In genomic region chr1:2289607-2290006, GRCh38 we compare ENCODE assay signal across 8 cellular contexts.
DNase-seq lines count a peak whose midpoint lies in the region; ATAC-seq and TF ChIP-seq lines count a peak whose summit lies in the region.

No MANE protein-coding gene starts in this region.

- H3K9me3 ChIP-seq in GM23248 (ENCODE audit: low read depth): no peaks in the 10 kb centered on the region
- H3K9me3 ChIP-seq in skeletal muscle satellite cell (replicated peaks; ENCODE audit: low read length): no peaks in the 10 kb centered on the region

- H2AFZ ChIP-seq in GM23248: no peak overlapping the region

- no peaks in the 10 kb centered on the region for H3K27me3 Mint-ChIP-seq in WTC11 (ENCODE audit: low read depth)
- H3K27me3 Mint-ChIP-seq in endothelial cell (ENCODE audit: unreplicated experiment): peaks cover 6% of the 10 kb centered on the region

- H3K79me2 ChIP-seq in GM23248 (ENCODE audit: insufficient read depth): peaks cover 96% of the 10 kb centered on the region

- CTCF ChIA-PET in WTC11 (lab: Charles Lee): interaction anchor here (0.7 to 2.5 kb wide), 5 partner anchors 17 to 95 kb away, joined by 3 to 11 read pairs (median 3); partner anchors contain the start of gene FAAP20

- H3K9me3 Mint-ChIP-seq in WTC11 (no peaks in the 10 kb centered on the region), endothelial cell (ENCODE audit: unreplicated experiment) (no peaks in the 10 kb centered on the region)

- 0 out of 2 replicates have a peak overlapping the region, but pooled peaks have one; percentile 68 for H3K9ac ChIP-seq in GM23248
- H3K9ac ChIP-seq in skeletal muscle satellite cell (ENCODE audit: low read depth, low read length): peak overlapping the region; percentile 65

- H4K20me1 ChIP-seq in GM23248 (ENCODE audit: insufficient read depth): no peaks in the 10 kb centered on the region

- 62 to 71% methylated on average over 7 to 9 of the region's 9 CpGs for WGBS in GM23248 (ENCODE audit: low coverage in 1 of 2, low lambda C conversion rate in 2 of 2, missing lambda C conversion rate in 2 of 2), 2 experiments

- no peak for ATAC-seq in WTC11
- ATAC-seq in GM21529 (IDR thresholded peaks at IDR 0.05; ENCODE audit: unreplicated experiment): no peak
- no peak for ATAC-seq in HG03025 (IDR thresholded peaks at IDR 0.05; ENCODE audit: low FRiP score, unreplicated experiment)

- in situ Hi-C loops in GM23248 (cut with MboI): no loop called here

- H3K36me3 Mint-ChIP-seq in WTC11: no peaks in the 10 kb centered on the region
- H3K36me3 Mint-ChIP-seq in endothelial cell (ENCODE audit: low read depth, unreplicated experiment): peaks cover 4% of the 10 kb centered on the region

- TF ChIP-seq CTCF in WTC11 (IDR thresholded peaks at IDR 0.05) (no peak), endothelial cell (IDR thresholded peaks at IDR 0.05; ENCODE audit: unreplicated experiment) (no peak)

- H3K4me1 ChIP-seq in GM23248 (ENCODE audit: insufficient read depth) (peaks cover 46% of the 10 kb centered on the region), skeletal muscle satellite cell (ENCODE audit: control insufficient read depth, insufficient read depth, low read length) (peaks cover 59% of the 10 kb centered on the region)

- H3K27ac Mint-ChIP-seq in WTC11: peak overlapping the region; percentile 95
- peak overlapping the region; percentile 68 for H3K27ac Mint-ChIP-seq in endothelial cell (ENCODE audit: unreplicated experiment)

- H3K4me3 ChIP-seq in GM23248 (no peak overlapping the region), skeletal muscle satellite cell (ENCODE audit: low read length) (peak overlapping the region; percentile 27)

- peaks cover 14% of the 10 kb centered on the region for H3F3A ChIP-seq in GM23248 (ENCODE audit: insufficient read depth)

- POLR2A ChIA-PET in WTC11 (lab: Charles Lee): no interaction called here

- H3K9me2 ChIP-seq in GM23248 (ENCODE audit: insufficient read depth): no peaks in the 10 kb centered on the region

- H3K4me1 Mint-ChIP-seq in WTC11 (peaks cover 47% of the 10 kb centered on the region), endothelial cell (ENCODE audit: unreplicated experiment) (peaks cover 23% of the 10 kb centered on the region)

- peak; percentile 34 for DNase-seq in GM23248
- DNase-seq in WTC11 (ENCODE audit: low spot score): no peak
- no peak for DNase-seq in endothelial cell (ENCODE audit: low spot score)
- no peak for DNase-seq in Ammon's horn (ENCODE audit: low spot score)
- no peak for DNase-seq in activated gamma-delta T cell (lab: John Stamatoyannopoulos, UW)

- H3K4me3 Mint-ChIP-seq in WTC11 (no peak overlapping the region), endothelial cell (ENCODE audit: unreplicated experiment) (no peak overlapping the region)

- H3K27ac ChIP-seq in GM23248: peak overlapping the region; percentile 63

- no peaks in the 10 kb centered on the region for H3K36me3 ChIP-seq in GM23248 (ENCODE audit: low read depth)
- H3K36me3 ChIP-seq in skeletal muscle satellite cell (ENCODE audit: insufficient read depth, low read length): peaks cover under 1% of the 10 kb centered on the region

- H3K27me3 ChIP-seq in GM23248 (replicated peaks; ENCODE audit: insufficient read depth) (no peaks in the 10 kb centered on the region), skeletal muscle satellite cell (ENCODE audit: control insufficient read depth, insufficient read depth, low read length) (no peaks in the 10 kb centered on the region)

- H3K4me2 ChIP-seq in GM23248 (ENCODE audit: unreplicated experiment) (peak overlapping the region; percentile 76), skeletal muscle satellite cell (ENCODE audit: low read length) (peak overlapping the region; percentile 73)

TF ChIP-seq in WTC11, 78 proteins besides CTCF, POLR2A, EP300 and RAD21:
- TF ChIP-seq SOX15 (CRISPR knock-in tag; IDR thresholded peaks at IDR 0.05) (no peak), STAT6 (CRISPR knock-in tag; conservative IDR thresholded peaks at IDR 0.05; ENCODE audit: low read depth) (no peak), RORB (CRISPR knock-in tag; IDR thresholded peaks at IDR 0.05) (no peak), MXD4 (CRISPR knock-in tag; IDR thresholded peaks at IDR 0.05; ENCODE audit: borderline replicate concordance) (no peak), PREB (CRISPR knock-in tag; IDR thresholded peaks at IDR 0.05; ENCODE audit: borderline replicate concordance) (no peak), USF1 (CRISPR knock-in tag; IDR thresholded peaks at IDR 0.05) (no peak)
- TF ChIP-seq, protein P1, sequence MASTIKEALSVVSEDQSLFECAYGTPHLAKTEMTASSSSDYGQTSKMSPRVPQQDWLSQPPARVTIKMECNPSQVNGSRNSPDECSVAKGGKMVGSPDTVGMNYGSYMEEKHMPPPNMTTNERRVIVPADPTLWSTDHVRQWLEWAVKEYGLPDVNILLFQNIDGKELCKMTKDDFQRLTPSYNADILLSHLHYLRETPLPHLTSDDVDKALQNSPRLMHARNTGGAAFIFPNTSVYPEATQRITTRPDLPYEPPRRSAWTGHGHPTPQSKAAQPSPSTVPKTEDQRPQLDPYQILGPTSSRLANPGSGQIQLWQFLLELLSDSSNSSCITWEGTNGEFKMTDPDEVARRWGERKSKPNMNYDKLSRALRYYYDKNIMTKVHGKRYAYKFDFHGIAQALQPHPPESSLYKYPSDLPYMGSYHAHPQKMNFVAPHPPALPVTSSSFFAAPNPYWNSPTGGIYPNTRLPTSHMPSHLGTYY (CRISPR knock-in tag; IDR thresholded peaks at IDR 0.05): no peak
- TF ChIP-seq, protein P2, sequence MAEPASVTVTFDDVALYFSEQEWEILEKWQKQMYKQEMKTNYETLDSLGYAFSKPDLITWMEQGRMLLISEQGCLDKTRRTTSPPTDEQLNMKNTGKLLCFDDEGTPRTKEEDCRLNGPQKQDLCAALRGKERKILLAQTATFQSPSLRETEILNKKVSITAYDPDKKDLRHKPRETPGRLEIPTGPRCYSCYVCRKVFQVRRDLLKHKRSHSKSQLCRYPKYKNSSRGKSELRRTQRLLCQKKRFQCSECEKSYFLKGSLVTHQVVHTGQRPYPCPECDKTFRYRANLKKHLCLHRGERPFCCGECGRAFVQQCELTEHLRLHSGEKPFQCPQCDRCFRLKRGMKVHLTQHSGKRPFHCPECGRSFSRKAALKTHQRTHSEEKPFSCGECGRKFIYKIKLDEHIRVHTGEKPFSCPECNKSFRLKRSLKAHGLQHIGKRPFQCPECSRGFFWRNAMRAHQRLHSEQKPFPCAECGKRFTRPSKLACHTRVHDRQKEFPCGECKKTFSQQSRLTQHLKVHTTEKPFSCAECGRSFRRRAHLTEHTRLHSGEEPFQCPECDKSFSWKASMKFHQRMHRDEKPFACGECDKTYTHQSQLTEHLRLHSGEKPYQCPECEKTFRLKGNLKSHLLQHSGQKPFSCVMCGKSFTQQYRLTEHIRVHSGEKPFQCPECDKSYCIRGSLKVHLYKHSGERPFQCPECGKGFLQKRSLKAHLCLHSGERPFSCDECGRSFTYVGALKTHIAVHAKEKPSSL (CRISPR knock-in tag; conservative IDR thresholded peaks at IDR 0.05): no peak
